In genomic region chr6:42708096-42708495, GRCh38 we compare ENCODE assay signal across 21 cellular contexts. TPM values are rescaled to one million over a fixed set of nuclear protein-coding genes. Genes with fewer than 3 reads are reported as not detected.
"Had no signal": no experiment of that assay in that cellular context is flagged by ENCODE, and none has a peak within 500 bp of the region (broad histone marks: within the 10 kb centered on the region; RNA-seq: fewer than 3 reads in every experiment).

No MANE protein-coding gene starts in this region.

- H3K4me3 ChIP-seq: colonic mucosa, esophagus muscularis mucosa, gastrocnemius medialis, heart right ventricle, left ventricle myocardium inferior, lower lobe of right lung had no signal

- FAIRE-seq: endothelial cell of umbilical vein, islet of Langerhans, keratinocyte had no signal

- H3K4me1 ChIP-seq: colonic mucosa, lower lobe of right lung had no signal

- H3K9me3 ChIP-seq: colonic mucosa, gastrocnemius medialis had no signal

- H3K36me3 ChIP-seq: colonic mucosa, esophagus muscularis mucosa, gastrocnemius medialis, heart right ventricle, lower lobe of right lung had no signal

- DNase-seq: colonic mucosa; cortex of kidney; effector CD4-positive, alpha-beta T cell; effector memory CD4-positive, alpha-beta T cell; foreskin melanocyte; gastrocnemius medialis; glutamatergic neuron; head of caudate nucleus; heart right ventricle; hippocampal formation; kidney glomerular epithelial cell; left colon; left ventricle myocardium inferior; lower lobe of right lung; mesenchymal stem cell had no signal

- H3K27ac ChIP-seq: colonic mucosa, esophagus muscularis mucosa, gastrocnemius medialis, heart right ventricle, left ventricle myocardium inferior, lower lobe of right lung had no signal

- ATAC-seq: gastrocnemius medialis, heart right ventricle, left colon, left lobe of liver had no signal

- H3K27me3 ChIP-seq: colonic mucosa, esophagus muscularis mucosa, gastrocnemius medialis, heart right ventricle had no signal

RNA-seq across cellular contexts. Expression of gene PRPH2, which starts 14.3 kb away (rescaled TPM):
- total RNA-seq: left lobe of liver, mononuclear cell had no signal
